In genomic region chr16:71810163-71810545, GRCh38 we compare ENCODE assay signal across 8 cellular contexts. TPM values are rescaled to one million over a fixed set of nuclear protein-coding genes. Genes with fewer than 3 reads are reported as not detected.
DNase-seq lines count a peak whose midpoint lies in the region; ATAC-seq and TF ChIP-seq lines count a peak whose summit lies in the region.
"Not testable (repeated sequence)": the region's sequence is repeated elsewhere in the genome, so short reads cannot be mapped to it uniquely, and the experiment has no call there.

No MANE protein-coding gene starts in this region.

- TF ChIP-seq EP300 in stomach (IDR thresholded peaks at IDR 0.05): not testable (repeated sequence)

- not testable (repeated sequence) for BruUV-seq in MCF 10A (replicated peaks; lab: Mats Ljungman, UMichigan)

- not testable (repeated sequence) for H3K9ac ChIP-seq in neural progenitor cell

- H3K36me3 ChIP-seq in neural progenitor cell, stomach: not testable (repeated sequence)

- H3K4me3 ChIP-seq in neural progenitor cell, stomach: not testable (repeated sequence)

- H3K27ac ChIP-seq in neural progenitor cell: not testable (repeated sequence)
- H3K27ac ChIP-seq in stomach: peak overlapping the region; percentile 92 to 100 (median 99)

- not testable (repeated sequence) for H3K9me3 ChIP-seq in neural progenitor cell (ENCODE audit: low read depth); stomach

- H3K9me3 Mint-ChIP-seq in CD14-positive monocyte; HFFc6; T-helper 1 cell treated with Interleukin-12 subunit alpha and Interleukin-12 subunit beta and Interleukin-4 antibody, amounts not matched to agents 30 μg/mL and 1 μg/mL, for 36 hours; activated T-cell treated with anti-CD3 and anti-CD28 coated beads, Interleukin-2, amount 50 U/mL, for 72 hours; MCF 10A (ENCODE audit: unreplicated experiment); immature natural killer cell; neural progenitor cell: not testable (repeated sequence)

- peak; percentile 79 for DNase-seq in CD14-positive monocyte (ENCODE audit: low spot score)
- not testable (repeated sequence) for DNase-seq in HFFc6; activated T-cell treated with anti-CD3 and anti-CD28 coated beads, Interleukin-2, amount 50 U/mL, for 72 hours; immature natural killer cell; neural progenitor cell (ENCODE audit: low spot score); stomach
- peak; percentile 4 for DNase-seq in MCF 10A (ENCODE audit: unreplicated experiment)

- not testable (repeated sequence) for H3K27me3 ChIP-seq in neural progenitor cell, stomach

- not testable (repeated sequence) for H2AFZ ChIP-seq in neural progenitor cell (replicated peaks)

- not testable (repeated sequence) for TF ChIP-seq CTCF in CD14-positive monocyte (IDR thresholded peaks at IDR 0.05); HFFc6 (IDR thresholded peaks at IDR 0.05); MCF 10A (IDR thresholded peaks at IDR 0.05; ENCODE audit: unreplicated experiment); neural progenitor cell (IDR thresholded peaks at IDR 0.05); stomach (IDR thresholded peaks at IDR 0.05)

- not testable (repeated sequence) for H3K36me3 Mint-ChIP-seq in CD14-positive monocyte; HFFc6 (ENCODE audit: low read depth); T-helper 1 cell treated with Interleukin-12 subunit alpha and Interleukin-12 subunit beta and Interleukin-4 antibody, amounts not matched to agents 30 μg/mL and 1 μg/mL, for 36 hours (ENCODE audit: low read depth); activated T-cell treated with anti-CD3 and anti-CD28 coated beads, Interleukin-2, amount 50 U/mL, for 72 hours (ENCODE audit: insufficient read depth in 2 of 2); immature natural killer cell; neural progenitor cell
- H3K36me3 Mint-ChIP-seq in MCF 10A (ENCODE audit: insufficient read depth, unreplicated experiment): peaks cover 15% of the 10 kb centered on the region

- H4K20me1 ChIP-seq in neural progenitor cell (ENCODE audit: low read depth): not testable (repeated sequence)

- ATAC-seq in activated T-cell treated with anti-CD3 and anti-CD28 coated beads, Interleukin-2, amount 50 U/mL, for 72 hours (replicated peaks in 1 of 2): not testable (repeated sequence)

- not testable (repeated sequence) for H3F3A ChIP-seq in neural progenitor cell (ENCODE audit: low read depth)

- 29 to 67% (median 60%) methylated on average over 9 of the region's 9 CpGs for WGBS in stomach, 5 donors

- H3K27me3 Mint-ChIP-seq in CD14-positive monocyte (ENCODE audit: low read depth in 3 of 3); HFFc6 (ENCODE audit: insufficient read depth); T-helper 1 cell treated with Interleukin-12 subunit alpha and Interleukin-12 subunit beta and Interleukin-4 antibody, amounts not matched to agents 30 μg/mL and 1 μg/mL, for 36 hours (ENCODE audit: low read depth); activated T-cell treated with anti-CD3 and anti-CD28 coated beads, Interleukin-2, amount 50 U/mL, for 72 hours (ENCODE audit: low read depth); MCF 10A (ENCODE audit: insufficient read depth, unreplicated experiment); neural progenitor cell (ENCODE audit: insufficient read depth, low read depth): not testable (repeated sequence)
- peaks cover 7 to 22% (median 20%) of the 10 kb centered on the region in 3 donors for H3K27me3 Mint-ChIP-seq in immature natural killer cell (ENCODE audit: low read depth in 3 of 3)

- intact Hi-C loops in CD14-positive monocyte (cut with micrococcal nuclease); MCF 10A (cut with micrococcal nuclease); stomach (cut with DNase I; ENCODE audit: low total_unique reads): not testable (repeated sequence)

- peaks cover 36% of the 10 kb centered on the region for H3K79me2 ChIP-seq in neural progenitor cell (ENCODE audit: low read depth)

- H3K4me1 ChIP-seq in neural progenitor cell: peaks cover 10% of the 10 kb centered on the region
- peaks cover 33 to 42% (median 40%) of the 10 kb centered on the region in 4 donors for H3K4me1 ChIP-seq in stomach

- peak overlapping the region; percentile 73 to 96 for H3K4me3 Mint-ChIP-seq in CD14-positive monocyte
- H3K4me3 Mint-ChIP-seq in HFFc6: peak overlapping the region; percentile 95
- H3K4me3 Mint-ChIP-seq in T-helper 1 cell treated with Interleukin-12 subunit alpha and Interleukin-12 subunit beta and Interleukin-4 antibody, amounts not matched to agents 30 μg/mL and 1 μg/mL, for 36 hours: peak overlapping the region; percentile 40
- H3K4me3 Mint-ChIP-seq in activated T-cell treated with anti-CD3 and anti-CD28 coated beads, Interleukin-2, amount 50 U/mL, for 72 hours: peak overlapping the region; percentile 92 to 94
- peak overlapping the region; percentile 84 for H3K4me3 Mint-ChIP-seq in MCF 10A (ENCODE audit: unreplicated experiment)
- H3K4me3 Mint-ChIP-seq in immature natural killer cell: peak overlapping the region; percentile 7 to 93 (median 43)
- H3K4me3 Mint-ChIP-seq in neural progenitor cell: peak overlapping the region; percentile 93

- H3K4me2 ChIP-seq in neural progenitor cell: not testable (repeated sequence)

- TF ChIP-seq POLR2A in stomach (IDR thresholded peaks at IDR 0.05): not testable (repeated sequence)

- H3K4me1 Mint-ChIP-seq in CD14-positive monocyte: peaks cover 33% of the 10 kb centered on the region
- H3K4me1 Mint-ChIP-seq in HFFc6 (ENCODE audit: low read depth): peaks cover 34% of the 10 kb centered on the region
- peaks cover 14% of the 10 kb centered on the region for H3K4me1 Mint-ChIP-seq in T-helper 1 cell treated with Interleukin-12 subunit alpha and Interleukin-12 subunit beta and Interleukin-4 antibody, amounts not matched to agents 30 μg/mL and 1 μg/mL, for 36 hours (ENCODE audit: low read depth)
- peaks cover 38% of the 10 kb centered on the region for H3K4me1 Mint-ChIP-seq in activated T-cell treated with anti-CD3 and anti-CD28 coated beads, Interleukin-2, amount 50 U/mL, for 72 hours (ENCODE audit: low read depth)
- not testable (repeated sequence) for H3K4me1 Mint-ChIP-seq in MCF 10A (ENCODE audit: insufficient read depth, unreplicated experiment)
- peaks cover 31 to 33% of the 10 kb centered on the region in 2 donors for H3K4me1 Mint-ChIP-seq in immature natural killer cell
- peaks cover 13% of the 10 kb centered on the region for H3K4me1 Mint-ChIP-seq in neural progenitor cell

- H3K27ac Mint-ChIP-seq in CD14-positive monocyte (peak overlapping the region; percentile 98 to 100 (median 100)), HFFc6 (peak overlapping the region; percentile 93), MCF 10A (ENCODE audit: low read depth, unreplicated experiment) (peak overlapping the region; percentile 100), immature natural killer cell (peak overlapping the region; percentile 45 to 100 (median 98))
- H3K27ac Mint-ChIP-seq in T-helper 1 cell treated with Interleukin-12 subunit alpha and Interleukin-12 subunit beta and Interleukin-4 antibody, amounts not matched to agents 30 μg/mL and 1 μg/mL, for 36 hours: peak overlapping the region; percentile 67
- H3K27ac Mint-ChIP-seq in activated T-cell treated with anti-CD3 and anti-CD28 coated beads, Interleukin-2, amount 50 U/mL, for 72 hours: peak overlapping the region; percentile 46
- not testable (repeated sequence) for H3K27ac Mint-ChIP-seq in neural progenitor cell

- POLR2A ChIA-PET in MCF 10A (lab: Yijun Ruan, JAX): interaction anchor here (0.7 to 4.5 kb wide), 5 partner anchors 20 to 284 kb away, joined by 3 to 66 read pairs (median 7); partner anchors contain the start of genes ATXN1L and ZNF821

- CTCF ChIA-PET in MCF 10A (lab: Yijun Ruan, JAX): not testable (repeated sequence)

RNA-seq across cellular contexts. Expression of gene AP1G1, which starts 1.5 kb away (rescaled TPM):
- polyA plus RNA-seq in CD14-positive monocyte: 10 to 100 TPM in 1 of 2 donors, 1 to 10 TPM in 1; 6.7 to 10.7 TPM
- 100 to 1,000 TPM in 5 of 6 experiments, 10 to 100 TPM in 1; 87.5 to 115 (median 106) TPM for total RNA-seq in HFFc6 (2021; fragmentation: NEBNext Ultra II Directional; extraction: Animal tissue kit (Norgen Biotek cat#: 25700))
- total RNA-seq in activated T-cell treated with anti-CD3 and anti-CD28 coated beads, Interleukin-2, amount 50 U/mL, for 72 hours: 10 to 100 TPM; 83.2 to 87.0 TPM
- total RNA-seq in MCF 10A (2022): 99.5 and 100 TPM in 2 replicates
- 10 to 100 TPM in 1 of 3 donors, 1 to 10 TPM in 2; 5.2 to 24.4 (median 5.2) TPM for polyA plus RNA-seq in immature natural killer cell
- total RNA-seq in neural progenitor cell (ENCODE audit: low replicate concordance): 59.3 and 72.6 TPM in 2 replicates
- 100 to 1,000 TPM; 108 to 198 (median 174) TPM for total RNA-seq in stomach
- 10 to 100 TPM; 11.7 to 18.8 (median 12.8) TPM for polyA plus RNA-seq in stomach

RNA-seq across cellular contexts. Expression of gene ATXN1L, which starts 35.6 kb away (rescaled TPM):
- polyA plus RNA-seq in CD14-positive monocyte: 10 to 100 TPM in 1 of 2 donors, 1 to 10 TPM in 1; 6.7 to 10.0 TPM
- 10 to 100 TPM; 14.9 to 19.0 (median 17.2) TPM for total RNA-seq in HFFc6 (2021; fragmentation: NEBNext Ultra II Directional; extraction: Animal tissue kit (Norgen Biotek cat#: 25700))
- total RNA-seq in activated T-cell treated with anti-CD3 and anti-CD28 coated beads, Interleukin-2, amount 50 U/mL, for 72 hours: 10 to 100 TPM; 21.7 to 25.8 TPM
- total RNA-seq in MCF 10A (2022): 18.2 and 20.4 TPM in 2 replicates
- 10 to 100 TPM in 1 of 3 donors, 1 to 10 TPM in 2; 9.6 to 18.6 (median 9.8) TPM for polyA plus RNA-seq in immature natural killer cell
- 19.8 and 26.4 TPM in 2 replicates for total RNA-seq in neural progenitor cell (ENCODE audit: low replicate concordance)
- total RNA-seq in stomach: 10 to 100 TPM in 3 of 5 donors, 1 to 10 TPM in 2; 8.5 to 33.4 (median 16.9) TPM
- polyA plus RNA-seq in stomach: 1 to 10 TPM; 4.2 to 9.3 (median 7.2) TPM

Comparison
In these comparisons a context has a peak if more than half of its experiments do, and no peak if none do; other contexts are left out.
1. H3K4me3 Mint-ChIP-seq: peak in every context shown above with its lines; median percentile 95 in HFFc6; 93 in activated T-cell treated with anti-CD3 and anti-CD28 coated beads, Interleukin-2, amount 50 U/mL, for 72 hours; 93 in neural progenitor cell; 84 in CD14-positive monocyte; 84 in MCF 10A; 43 in immature natural killer cell; 40 in T-helper 1 cell treated with Interleukin-12 subunit alpha and Interleukin-12 subunit beta and Interleukin-4 antibody, amounts not matched to agents 30 μg/mL and 1 μg/mL, for 36 hours.